In the genomic region with DNA sequence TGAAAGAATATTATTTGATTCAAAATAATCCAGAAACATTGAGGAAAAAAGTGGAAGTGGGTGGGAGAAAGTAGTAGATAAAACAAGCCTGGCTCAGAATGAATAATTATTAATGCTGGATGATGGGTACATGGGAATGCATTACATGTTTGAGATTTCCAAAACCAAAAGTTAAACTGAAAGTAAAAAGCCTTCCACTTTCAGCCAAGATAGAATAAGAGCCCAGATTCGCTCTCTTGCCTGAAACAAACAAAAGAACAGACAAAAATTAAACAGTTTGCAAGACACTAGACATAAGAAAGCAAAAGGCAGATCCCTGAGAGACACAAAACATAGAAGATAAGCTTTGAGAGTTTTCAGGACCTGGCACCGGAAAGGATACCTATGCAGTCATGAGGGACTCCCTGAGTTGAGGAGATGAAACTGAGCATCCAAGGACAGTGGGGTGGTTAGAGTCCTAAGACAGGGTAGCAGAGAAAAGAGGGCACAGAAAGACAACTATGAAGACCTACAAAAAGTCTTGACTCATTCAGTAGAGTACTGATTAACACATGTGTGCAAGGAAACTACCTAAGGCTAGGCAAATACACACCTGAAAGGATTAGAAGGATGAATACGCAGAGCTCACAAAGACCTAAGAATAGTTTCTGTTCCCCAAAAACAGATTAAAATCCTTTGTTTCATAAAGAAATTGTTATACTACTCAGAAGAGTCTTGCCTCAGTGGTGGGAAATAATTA, we compare ENCODE assay signal across 8 cellular contexts. TPM values are rescaled to one million over a fixed set of nuclear protein-coding genes. Genes with fewer than 3 reads are reported as not detected.
A peak's percentile ranks its signal among the peaks of the same experiment; 100 is the strongest.
DNase-seq lines count a peak whose midpoint lies in the region; ATAC-seq and TF ChIP-seq lines count a peak whose summit lies in the region.

No MANE protein-coding gene starts in this region.

- peak overlapping the region in 2 of 4 donors; percentile 7 to 26 for H3K4me3 ChIP-seq in stomach
- no peak overlapping the region for H3K4me3 ChIP-seq in effector memory CD4-positive, alpha-beta T cell (ENCODE audit: insufficient read depth, low read depth, low read length, poor library complexity, severe bottlenecking)

- WGBS in stomach, 5 donors = 57 to 82% (median 78%) methylated on average over 3 of the region's 3 CpGs

- no peak overlapping the region for H3K27ac Mint-ChIP-seq in activated CD4-positive, alpha-beta memory T cell treated with anti-CD3 and anti-CD28 coated beads, Interleukin-2, amount 10 ng/mL, durations not matched to agents 7 days and 5 days
- H3K27ac Mint-ChIP-seq in activated CD4-positive, alpha-beta memory T cell treated with anti-CD3 and anti-CD28 coated beads for 36 hours = no peak overlapping the region
- H3K27ac Mint-ChIP-seq in activated naive CD8-positive, alpha-beta T cell = peak overlapping the region; percentile 70

- TF ChIP-seq CTCF in stomach (IDR thresholded peaks at IDR 0.05) = no peak

- POLR2A ChIA-PET in activated CD4-positive, alpha-beta memory T cell treated with anti-CD3 and anti-CD28 coated beads, Interleukin-2, amount 10 ng/mL, durations not matched to agents 7 days and 5 days (lab: Charles Lee) = no interaction called here
- POLR2A ChIA-PET in activated CD4-positive, alpha-beta memory T cell treated with anti-CD3 and anti-CD28 coated beads for 36 hours (lab: Charles Lee) = no interaction called here

- no peak for TF ChIP-seq EP300 in stomach (IDR thresholded peaks at IDR 0.05)

- no peaks in the 10 kb centered on the region for H3K27me3 ChIP-seq in stomach
- no peaks in the 10 kb centered on the region for H3K27me3 ChIP-seq in effector memory CD4-positive, alpha-beta T cell (replicated peaks; ENCODE audit: control insufficient read depth, insufficient read depth, low read length, poor library complexity, severe bottlenecking)

- ATAC-seq in HG02759 (IDR thresholded peaks at IDR 0.05; ENCODE audit: unreplicated experiment) = peak; percentile 76

- intact Hi-C loops in activated CD4-positive, alpha-beta memory T cell treated with anti-CD3 and anti-CD28 coated beads for 36 hours (cut with micrococcal nuclease) = no loop called here
- intact Hi-C loops in stomach (cut with DNase I; ENCODE audit: low total_unique reads) = no loop called here

- H3K4me1 Mint-ChIP-seq in activated CD4-positive, alpha-beta memory T cell treated with anti-CD3 and anti-CD28 coated beads, Interleukin-2, amount 10 ng/mL, durations not matched to agents 7 days and 5 days = peaks cover 13% of the 10 kb centered on the region
- H3K4me1 Mint-ChIP-seq in activated CD4-positive, alpha-beta memory T cell treated with anti-CD3 and anti-CD28 coated beads for 36 hours (ENCODE audit: low read depth) = peaks cover 16% of the 10 kb centered on the region
- peaks cover 10% of the 10 kb centered on the region for H3K4me1 Mint-ChIP-seq in activated naive CD8-positive, alpha-beta T cell (ENCODE audit: low read depth)

- DNase-seq in activated CD4-positive, alpha-beta memory T cell treated with anti-CD3 and anti-CD28 coated beads, Interleukin-2, amount 10 ng/mL, durations not matched to agents 7 days and 5 days = no peak
- DNase-seq in activated CD4-positive, alpha-beta memory T cell treated with anti-CD3 and anti-CD28 coated beads for 36 hours = no peak
- DNase-seq in stomach = no peak
- no peak for DNase-seq in HK-2 (ENCODE audit: unreplicated experiment)
- no peak for DNase-seq in effector memory CD4-positive, alpha-beta T cell
- no peak for DNase-seq in NCI-H1417 treated with DMSO at 0.1 percent for 48 hours (lab: John Stamatoyannopoulos, UW)

- H3K27me3 Mint-ChIP-seq in activated CD4-positive, alpha-beta memory T cell treated with anti-CD3 and anti-CD28 coated beads, Interleukin-2, amount 10 ng/mL, durations not matched to agents 7 days and 5 days = no peaks in the 10 kb centered on the region
- no peaks in the 10 kb centered on the region for H3K27me3 Mint-ChIP-seq in activated CD4-positive, alpha-beta memory T cell treated with anti-CD3 and anti-CD28 coated beads for 36 hours
- no peaks in the 10 kb centered on the region for H3K27me3 Mint-ChIP-seq in activated naive CD8-positive, alpha-beta T cell

- H3K36me3 ChIP-seq in stomach = peaks cover 0 to 9% (median 7%) of the 10 kb centered on the region in 4 donors
- no peaks in the 10 kb centered on the region for H3K36me3 ChIP-seq in effector memory CD4-positive, alpha-beta T cell (ENCODE audit: control insufficient read depth, insufficient read depth, low read length)

- H3K27ac ChIP-seq in stomach = peak overlapping the region in 3 of 5 donors; percentile 2 to 55 (median 41)
- H3K27ac ChIP-seq in effector memory CD4-positive, alpha-beta T cell (ENCODE audit: insufficient read depth, low read length, poor library complexity, severe bottlenecking) = no peak overlapping the region

- CTCF ChIA-PET in activated CD4-positive, alpha-beta memory T cell treated with anti-CD3 and anti-CD28 coated beads, Interleukin-2, amount 10 ng/mL, durations not matched to agents 7 days and 5 days (lab: Charles Lee) = no interaction called here
- CTCF ChIA-PET in activated CD4-positive, alpha-beta memory T cell treated with anti-CD3 and anti-CD28 coated beads for 36 hours (lab: Charles Lee) = no interaction called here

- peak overlapping the region; percentile 25 for H3K4me3 Mint-ChIP-seq in activated CD4-positive, alpha-beta memory T cell treated with anti-CD3 and anti-CD28 coated beads, Interleukin-2, amount 10 ng/mL, durations not matched to agents 7 days and 5 days
- H3K4me3 Mint-ChIP-seq in activated CD4-positive, alpha-beta memory T cell treated with anti-CD3 and anti-CD28 coated beads for 36 hours = no peak overlapping the region
- H3K4me3 Mint-ChIP-seq in activated naive CD8-positive, alpha-beta T cell = no peak overlapping the region

- peaks cover 4% of the 10 kb centered on the region for H3K9me3 Mint-ChIP-seq in activated CD4-positive, alpha-beta memory T cell treated with anti-CD3 and anti-CD28 coated beads, Interleukin-2, amount 10 ng/mL, durations not matched to agents 7 days and 5 days
- peaks cover 3% of the 10 kb centered on the region for H3K9me3 Mint-ChIP-seq in activated CD4-positive, alpha-beta memory T cell treated with anti-CD3 and anti-CD28 coated beads for 36 hours
- H3K9me3 Mint-ChIP-seq in activated naive CD8-positive, alpha-beta T cell (ENCODE audit: low read depth) = peaks cover 3% of the 10 kb centered on the region

- no peak for TF ChIP-seq POLR2A in stomach (IDR thresholded peaks at IDR 0.05)

- peaks cover 19% of the 10 kb centered on the region for H3K36me3 Mint-ChIP-seq in activated CD4-positive, alpha-beta memory T cell treated with anti-CD3 and anti-CD28 coated beads, Interleukin-2, amount 10 ng/mL, durations not matched to agents 7 days and 5 days (ENCODE audit: low read depth)
- peaks cover 30% of the 10 kb centered on the region for H3K36me3 Mint-ChIP-seq in activated CD4-positive, alpha-beta memory T cell treated with anti-CD3 and anti-CD28 coated beads for 36 hours
- H3K36me3 Mint-ChIP-seq in activated naive CD8-positive, alpha-beta T cell = peaks cover 33% of the 10 kb centered on the region

- no peaks in the 10 kb centered on the region for H3K9me3 ChIP-seq in stomach
- H3K9me3 ChIP-seq in effector memory CD4-positive, alpha-beta T cell (ENCODE audit: control insufficient read depth, low read length) = no peaks in the 10 kb centered on the region

- H3K4me1 ChIP-seq in stomach = peaks cover 0 to 4% (median 0%) of the 10 kb centered on the region in 4 donors
- no peaks in the 10 kb centered on the region for H3K4me1 ChIP-seq in effector memory CD4-positive, alpha-beta T cell (ENCODE audit: control insufficient read depth, insufficient read depth, low read length, poor library complexity, severe bottlenecking)

RNA-seq across cellular contexts. Expression of a gene that starts 54.1 kb away (rescaled TPM):
- total RNA-seq in activated CD4-positive, alpha-beta memory T cell treated with anti-CD3 and anti-CD28 coated beads, Interleukin-2, amount 10 ng/mL, durations not matched to agents 7 days and 5 days = 10 to 100 TPM; 12.8 to 15.0 TPM
- 10 to 100 TPM; 23.4 TPM for total RNA-seq in activated CD4-positive, alpha-beta memory T cell treated with anti-CD3 and anti-CD28 coated beads for 36 hours
- 10 to 100 TPM; 14.8 to 44.4 (median 24.6) TPM for total RNA-seq in stomach
- polyA plus RNA-seq in stomach = 1 to 10 TPM; 2.6 to 8.2 (median 4.9) TPM
